ENCODE assay signal across 15 cellular contexts in genomic region chr11:33389635-33390034, GRCh38. TPM values are rescaled to one million over a fixed set of nuclear protein-coding genes. Genes with fewer than 3 reads are reported as not detected.
DNase-seq lines count a peak whose midpoint lies in the region; ATAC-seq lines count a peak whose summit lies in the region.
"Had no signal": no experiment of that assay in that cellular context is flagged by ENCODE, and none has a peak within 500 bp of the region (broad histone marks: within the 10 kb centered on the region; RNA-seq: fewer than 3 reads in every experiment).

No MANE protein-coding gene starts in this region.

- no peak overlapping the region for H3K27ac Mint-ChIP-seq in activated naive CD8-positive, alpha-beta T cell treated with anti-CD3 and anti-CD28 coated beads for 36 hours
- H3K27ac Mint-ChIP-seq: activated T-helper 1 cell treated with anti-CD3 and anti-CD28 coated beads, Interleukin-12 subunit alpha, Interleukin-12 subunit beta, Interleukin-2, Interleukin-4 antibody, amounts not matched to agents 30 ng/mL and 10 ng/mL and 1 ng/mL, durations not matched to agents 14 hours and 24 hours and 36 hours; stimulated activated effector memory CD8-positive, alpha-beta T cell treated with anti-CD3 and anti-CD28 coated beads, Interleukin-12 subunit alpha, Interleukin-12 subunit beta, amount 100 ng/mL, for 72 hours had no signal

- DNase-seq in activated CD4-positive, CD25-positive, alpha-beta regulatory T cell treated with anti-CD3 and anti-CD28 coated beads, Interleukin-2, amount 50 U/mL, for 72 hours = no peak
- no peak for DNase-seq in activated naive CD8-positive, alpha-beta T cell treated with anti-CD3 and anti-CD28 coated beads for 36 hours
- no peak for DNase-seq in GOT3 (lab: John Stamatoyannopoulos, UW)
- DNase-seq in SW480 (ENCODE audit: low spot score) = no peak
- DNase-seq in NCI-H1105 (lab: John Stamatoyannopoulos, UW) = no peak
- DNase-seq: activated CD4-positive, CD25-positive, alpha-beta regulatory T cell; heart right ventricle; left ventricle myocardium superior; nucleus accumbens had no signal

- peak; percentile 41 to 43 for ATAC-seq in activated CD4-positive, CD25-positive, alpha-beta regulatory T cell treated with anti-CD3 and anti-CD28 coated beads, Interleukin-2, amount 50 U/mL, for 24 hours
- ATAC-seq in GM21825 (IDR thresholded peaks at IDR 0.05; ENCODE audit: unreplicated experiment) (peak; percentile 69), HG03354 (IDR thresholded peaks at IDR 0.05; ENCODE audit: poor library complexity, severe bottlenecking, unreplicated experiment) (peak; percentile 70)
- ATAC-seq: heart right ventricle; left ventricle myocardium superior; stimulated activated effector memory CD8-positive, alpha-beta T cell treated with anti-CD3 and anti-CD28 coated beads, Interleukin-12 subunit alpha, Interleukin-12 subunit beta, amount 100 ng/mL, for 72 hours had no signal

- H3K36me3 Mint-ChIP-seq in activated naive CD8-positive, alpha-beta T cell treated with anti-CD3 and anti-CD28 coated beads for 36 hours = no peaks in the 10 kb centered on the region
- H3K36me3 Mint-ChIP-seq: stimulated activated effector memory CD8-positive, alpha-beta T cell treated with anti-CD3 and anti-CD28 coated beads, Interleukin-12 subunit alpha, Interleukin-12 subunit beta, amount 100 ng/mL, for 72 hours had no signal

- peaks cover 5% of the 10 kb centered on the region for H3K27me3 Mint-ChIP-seq in activated naive CD8-positive, alpha-beta T cell treated with anti-CD3 and anti-CD28 coated beads for 36 hours

- no peaks in the 10 kb centered on the region for H3K4me1 Mint-ChIP-seq in activated naive CD8-positive, alpha-beta T cell treated with anti-CD3 and anti-CD28 coated beads for 36 hours
- H3K4me1 Mint-ChIP-seq: stimulated activated effector memory CD8-positive, alpha-beta T cell treated with anti-CD3 and anti-CD28 coated beads, Interleukin-12 subunit alpha, Interleukin-12 subunit beta, amount 100 ng/mL, for 72 hours had no signal

- no peaks in the 10 kb centered on the region for H3K9me3 Mint-ChIP-seq in activated naive CD8-positive, alpha-beta T cell treated with anti-CD3 and anti-CD28 coated beads for 36 hours
- H3K9me3 Mint-ChIP-seq: activated T-helper 1 cell treated with anti-CD3 and anti-CD28 coated beads, Interleukin-12 subunit alpha, Interleukin-12 subunit beta, Interleukin-2, Interleukin-4 antibody, amounts not matched to agents 30 ng/mL and 10 ng/mL and 1 ng/mL, durations not matched to agents 14 hours and 24 hours and 36 hours; stimulated activated effector memory CD8-positive, alpha-beta T cell treated with anti-CD3 and anti-CD28 coated beads, Interleukin-12 subunit alpha, Interleukin-12 subunit beta, amount 100 ng/mL, for 72 hours had no signal

- no peak overlapping the region for H3K4me3 Mint-ChIP-seq in activated naive CD8-positive, alpha-beta T cell treated with anti-CD3 and anti-CD28 coated beads for 36 hours
- H3K4me3 Mint-ChIP-seq: activated T-helper 1 cell treated with anti-CD3 and anti-CD28 coated beads, Interleukin-12 subunit alpha, Interleukin-12 subunit beta, Interleukin-2, Interleukin-4 antibody, amounts not matched to agents 30 ng/mL and 10 ng/mL and 1 ng/mL, durations not matched to agents 14 hours and 24 hours and 36 hours; stimulated activated effector memory CD8-positive, alpha-beta T cell treated with anti-CD3 and anti-CD28 coated beads, Interleukin-12 subunit alpha, Interleukin-12 subunit beta, amount 100 ng/mL, for 72 hours had no signal

RNA-seq across cellular contexts. Expression of gene KIAA1549L, which starts 13.7 kb away (rescaled TPM):
- total RNA-seq in activated naive CD8-positive, alpha-beta T cell treated with anti-CD3 and anti-CD28 coated beads for 36 hours = not detected
- total RNA-seq: activated T-helper 1 cell treated with anti-CD3 and anti-CD28 coated beads, Interleukin-12 subunit alpha, Interleukin-12 subunit beta, Interleukin-2, Interleukin-4 antibody, amounts not matched to agents 30 ng/mL and 10 ng/mL and 1 ng/mL, durations not matched to agents 14 hours and 24 hours and 36 hours; NCI-H460 had no signal
